ENCODE assay signal across 8 cellular contexts in the genomic region with DNA sequence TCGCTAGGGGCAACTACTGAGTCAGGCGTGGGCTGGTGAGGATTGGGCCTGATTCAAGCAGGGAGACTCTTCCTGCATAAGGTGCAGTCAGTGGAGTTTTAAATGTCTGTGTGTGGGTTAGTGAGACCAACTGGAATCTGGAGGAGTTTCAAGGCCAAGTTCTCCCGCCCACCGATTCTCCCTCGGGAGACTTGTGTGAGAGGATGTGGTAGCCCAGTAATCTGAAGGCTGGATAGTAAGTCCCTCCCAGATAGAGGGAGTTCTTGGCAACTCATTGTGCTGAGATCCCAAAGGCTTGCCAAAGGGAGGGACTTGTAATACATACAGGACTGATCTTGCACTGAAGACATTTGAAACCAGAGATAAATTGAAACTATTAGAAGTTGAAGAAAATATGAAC. TPM values are rescaled to one million over a fixed set of nuclear protein-coding genes. Genes with fewer than 3 reads are reported as not detected.
DNase-seq lines count a peak whose midpoint lies in the region; ATAC-seq lines count a peak whose summit lies in the region.

No MANE protein-coding gene starts in this region.

- DNase-seq in adipocyte (ENCODE audit: low read depth), result peak; percentile 73
- DNase-seq in occipital lobe (lab: John Stamatoyannopoulos, UW), result peak; percentile 22
- DNase-seq in NCI-H2107 treated with DMSO at 0.1 percent for 48 hours (lab: John Stamatoyannopoulos, UW; ENCODE audit: unreplicated experiment), result no peak
- no peak for DNase-seq in NCI-H2081 treated with DMSO at 0.1 percent for 48 hours (lab: John Stamatoyannopoulos, UW)
- DNase-seq in NCI-H1105 (lab: John Stamatoyannopoulos, UW), result no peak
- no peak for DNase-seq in NAMALWA (ENCODE audit: low spot score)

- no peaks in the 10 kb centered on the region for H3K9me3 ChIP-seq in adipocyte (ENCODE audit: control insufficient read depth, low read length)

- H3K9ac ChIP-seq in adipocyte (ENCODE audit: low read length), result no peak overlapping the region

- H3K36me3 ChIP-seq in adipocyte (ENCODE audit: control insufficient read depth, insufficient read depth, low read length, severe bottlenecking), result no peaks in the 10 kb centered on the region

- peak; percentile 37 for ATAC-seq in GM18517 (IDR thresholded peaks at IDR 0.05; ENCODE audit: unreplicated experiment)
- peak; percentile 32 for ATAC-seq in HG02885 (IDR thresholded peaks at IDR 0.05; ENCODE audit: poor library complexity, unreplicated experiment)

- no peaks in the 10 kb centered on the region for H3K27me3 ChIP-seq in adipocyte (replicated peaks; ENCODE audit: control insufficient read depth, insufficient read depth, low read length)

- peaks cover 17% of the 10 kb centered on the region for H3K4me1 ChIP-seq in adipocyte (ENCODE audit: control insufficient read depth, insufficient read depth, low read length)

- H3K4me3 ChIP-seq in adipocyte (ENCODE audit: low read length), result peak overlapping the region; percentile 70

RNA-seq across cellular contexts. Expression of gene WDR36, which starts 51.8 kb away (rescaled TPM):
- total RNA-seq in occipital lobe, result 61.8 TPM

Comparison
In these comparisons a context has a peak if more than half of its experiments do, and no peak if none do; other contexts are left out.
1. DNase-seq: peak in adipocyte (single experiment) and occipital lobe (single experiment); none in NCI-H2107 treated with DMSO at 0.1 percent for 48 hours (single experiment), NCI-H2081 treated with DMSO at 0.1 percent for 48 hours (single experiment), NCI-H1105 (single experiment) and NAMALWA (single experiment).